Comparison of ENCODE assay signal across 2 cellular contexts in genomic region chr16:75078886-75079285, GRCh38.
TF ChIP-seq lines count a peak whose summit lies in the region.

No MANE protein-coding gene starts in this region.

TF ChIP-seq in IMR-90, 13 proteins besides CTCF, POLR2A, EP300 and RAD21 (continued from another document):
- TF ChIP-seq BHLHE40 (IDR thresholded peaks at IDR 0.05; ENCODE audit: low read depth, low read length) = no peak
- no peak for TF ChIP-seq SMC3 (IDR thresholded peaks at IDR 0.05; ENCODE audit: low read depth, low read length)
- no peak for TF ChIP-seq MAFK (IDR thresholded peaks at IDR 0.05; ENCODE audit: low read depth, low read length)

TF ChIP-seq in GM12891, 5 proteins besides CTCF, POLR2A, EP300 and RAD21 (continued from another document):
- no peak for TF ChIP-seq POU2F2 (IDR thresholded peaks at IDR 0.05; ENCODE audit: low read depth, low read length)
TF ChIP-seq in GM12891: peak in this region for 0.
